In the genomic region with DNA sequence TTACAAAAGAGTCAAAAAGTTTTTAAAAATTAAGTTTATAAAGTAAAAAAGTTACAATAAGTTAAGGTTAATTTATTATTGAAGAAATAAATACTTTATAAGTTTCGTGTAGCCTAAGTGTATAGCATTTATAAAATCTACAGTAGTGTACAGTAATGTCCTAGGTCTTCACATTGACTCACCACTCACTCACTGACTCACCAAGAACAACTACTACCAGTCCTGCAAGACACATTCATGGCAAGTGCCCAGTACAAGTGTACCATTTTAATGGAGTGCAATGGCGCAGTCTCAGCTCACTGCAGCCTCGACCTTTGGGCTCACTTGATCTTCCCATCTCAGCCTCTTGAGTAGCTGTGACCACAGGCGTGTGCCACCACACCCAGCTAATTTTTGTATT, we compare ENCODE assay signal across 22 cellular contexts.
"Had no signal": no experiment of that assay in that cellular context is flagged by ENCODE, and none has a peak within 500 bp of the region (broad histone marks: within the 10 kb centered on the region; RNA-seq: fewer than 3 reads in every experiment).

No MANE protein-coding gene starts in this region.

- H3K9me3 ChIP-seq: gastrocnemius medialis, prostate gland, right atrium auricular region, testis, tibial nerve, upper lobe of left lung had no signal

- DNase-seq: cortex of kidney; effector memory CD8-positive, alpha-beta T cell; gastrocnemius medialis; head of caudate nucleus; kidney; mesendoderm; midbrain; naive thymus-derived CD4-positive, alpha-beta T cell; nucleus accumbens; stimulated activated CD4-positive, alpha-beta T cell treated with anti-CD3 and anti-CD28 coated beads, Interleukin-4, amount 100 ng/mL, for 4 hours; stimulated activated naive CD8-positive, alpha-beta T cell treated with anti-CD3 and anti-CD28 coated beads, Interleukin-15, Interleukin-2, amounts not matched to agents 100 U/mL and 50 U/mL, for 24 hours; substantia nigra; testis; upper lobe of left lung had no signal

- H3K4me3 Mint-ChIP-seq: effector memory CD8-positive, alpha-beta T cell; naive thymus-derived CD4-positive, alpha-beta T cell; nephron; stimulated activated memory B cell treated with anti-CD40 and anti-IgM and Interleukin-4, amounts not matched to agents 10 μg/mL and 1 μg/mL and 100 μg/mL, for 72 hours had no signal

- H3K36me3 Mint-ChIP-seq: stimulated activated memory B cell treated with anti-CD40 and anti-IgM and Interleukin-4, amounts not matched to agents 10 μg/mL and 1 μg/mL and 100 μg/mL, for 72 hours had no signal

- H3K27ac ChIP-seq: gastrocnemius medialis, prostate gland, right atrium auricular region, testis, tibial nerve, upper lobe of left lung had no signal

- H3K27ac Mint-ChIP-seq: effector memory CD8-positive, alpha-beta T cell; naive thymus-derived CD4-positive, alpha-beta T cell; nephron; stimulated activated memory B cell treated with anti-CD40 and anti-IgM and Interleukin-4, amounts not matched to agents 10 μg/mL and 1 μg/mL and 100 μg/mL, for 72 hours had no signal

- H3K27me3 ChIP-seq: right atrium auricular region, testis had no signal

- H3K4me1 ChIP-seq: gastrocnemius medialis, prostate gland had no signal

- H3K4me2 ChIP-seq: smooth muscle cell had no signal

- ATAC-seq: effector memory CD8-positive, alpha-beta T cell; gastrocnemius medialis; left lobe of liver; naive thymus-derived CD4-positive, alpha-beta T cell; sciatic nerve; stimulated activated memory B cell treated with anti-CD40 and anti-IgM and Interleukin-4, amounts not matched to agents 10 μg/mL and 1 μg/mL and 100 μg/mL, for 72 hours; stimulated activated naive CD8-positive, alpha-beta T cell treated with anti-CD3 and anti-CD28 coated beads, Interleukin-15, Interleukin-2, amounts not matched to agents 100 U/mL and 50 U/mL, for 24 hours had no signal

- H3K36me3 ChIP-seq: gastrocnemius medialis, prostate gland, right atrium auricular region, tibial nerve, upper lobe of left lung had no signal

- H3K9me3 Mint-ChIP-seq: nephron; stimulated activated memory B cell treated with anti-CD40 and anti-IgM and Interleukin-4, amounts not matched to agents 10 μg/mL and 1 μg/mL and 100 μg/mL, for 72 hours had no signal

- H3K4me3 ChIP-seq: gastrocnemius medialis, prostate gland, right atrium auricular region, smooth muscle cell, tibial nerve, upper lobe of left lung had no signal
